ENCODE assay signal across 16 cellular contexts in the genomic region with DNA sequence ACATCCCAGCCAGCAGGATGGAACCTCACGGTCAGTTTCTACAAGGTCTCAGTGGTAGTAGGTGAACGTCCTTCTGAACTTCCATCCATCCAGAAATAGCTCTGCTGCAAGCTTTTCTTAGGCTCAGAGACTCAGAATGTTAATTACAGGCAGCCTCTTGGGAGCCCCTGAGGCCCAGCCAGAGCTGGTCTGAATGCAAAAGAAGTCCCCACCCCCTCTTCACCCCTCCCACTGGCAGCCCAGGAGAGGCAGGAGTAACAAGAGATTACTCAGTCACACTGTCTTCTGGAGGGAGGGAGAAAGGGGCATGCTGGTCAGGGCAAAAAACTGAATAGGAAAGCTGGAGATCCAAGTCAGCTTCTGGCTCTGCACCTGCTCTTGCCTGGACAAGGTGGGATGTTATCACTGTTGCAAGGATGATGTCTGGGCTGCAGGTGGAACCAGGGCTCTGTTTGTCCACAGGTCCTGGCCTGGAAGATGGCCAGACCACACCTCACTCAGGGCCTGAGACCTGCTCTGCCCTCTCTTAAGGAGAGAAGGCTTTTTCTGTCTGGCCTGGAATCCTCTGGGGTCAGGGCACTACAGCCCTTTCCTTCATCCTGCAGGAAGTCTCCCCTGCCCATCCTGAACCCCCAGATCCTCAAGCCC. TPM values are rescaled to one million over a fixed set of nuclear protein-coding genes. Genes with fewer than 3 reads are reported as not detected.
DNase-seq lines count a peak whose midpoint lies in the region; ATAC-seq and TF ChIP-seq lines count a peak whose summit lies in the region.
"Had no signal": no experiment of that assay in that cellular context is flagged by ENCODE, and none has a peak within 500 bp of the region (broad histone marks: within the 10 kb centered on the region; RNA-seq: fewer than 3 reads in every experiment).

No MANE protein-coding gene starts in this region.

- no peaks in the 10 kb centered on the region for H3F3A ChIP-seq in GM23248 (ENCODE audit: insufficient read depth)

- ATAC-seq in GM21529 (IDR thresholded peaks at IDR 0.05; ENCODE audit: unreplicated experiment): no peak
- no peak for ATAC-seq in HG02610 (IDR thresholded peaks at IDR 0.05; ENCODE audit: unreplicated experiment)
- no peak for ATAC-seq in HG03095 (IDR thresholded peaks at IDR 0.05; ENCODE audit: unreplicated experiment)
- ATAC-seq: natural killer cell had no signal

- DNase-seq in GM23248 (peak; percentile 43), NCI-H2029 treated with DMSO at 0.1 percent for 48 hours (lab: John Stamatoyannopoulos, UW) (peak; percentile 25), dorsolateral prefrontal cortex (peak in 2 of 10 donors; percentile 28 to 38), osteoblast (ENCODE audit: insufficient read length, low spot score, missing footprints) (peak; percentile 90), spleen (no peak)
- DNase-seq: activated CD4-positive, alpha-beta T cell treated with anti-CD3 and anti-CD28 coated beads, Interleukin-2, amount 10 ng/mL, durations not matched to agents 24 days and 14 days; activated naive CD4-positive, alpha-beta T cell treated with anti-CD3 and anti-CD28 coated beads, Interleukin-2, amount 50 U/mL, for 16 hours; effector CD4-positive, alpha-beta T cell; natural killer cell; NCI-H1048; stimulated activated naive CD4-positive, alpha-beta T cell treated with Interleukin-2 at 50 U/mL for 16 hours had no signal

- H3K4me2 ChIP-seq in GM23248 (ENCODE audit: unreplicated experiment): no peak overlapping the region
- no peak overlapping the region for H3K4me2 ChIP-seq in osteoblast (ENCODE audit: insufficient read depth, low read length)

- no peaks in the 10 kb centered on the region for H3K36me3 ChIP-seq in GM23248 (ENCODE audit: low read depth)
- no peaks in the 10 kb centered on the region for H3K36me3 ChIP-seq in osteoblast (ENCODE audit: insufficient read depth, low read length)
- no peaks in the 10 kb centered on the region for H3K36me3 ChIP-seq in spleen

- in situ Hi-C loops in GM23248 (cut with MboI): loop anchor here (25.0 kb wide), 1 partner anchor 99 kb away; a partner anchor contains a TSS

- H3K9me3 ChIP-seq in GM23248 (ENCODE audit: low read depth) (no peaks in the 10 kb centered on the region), osteoblast (ENCODE audit: low read depth, low read length) (no peaks in the 10 kb centered on the region), spleen (no peaks in the 10 kb centered on the region)

- H3K27ac ChIP-seq in GM23248: no peak overlapping the region
- peak overlapping the region in 45 of 59 donors; percentile 8 to 87 (median 62) for H3K27ac ChIP-seq in dorsolateral prefrontal cortex
- no peak overlapping the region for H3K27ac ChIP-seq in osteoblast (ENCODE audit: low read depth, low read length)
- no peak overlapping the region for H3K27ac ChIP-seq in spleen

- no peak for TF ChIP-seq CTCF in dorsolateral prefrontal cortex (IDR thresholded peaks at IDR 0.05 in 54 of 56, conservative IDR thresholded peaks at IDR 0.05 in 2 of 56; ENCODE audit: low read depth in 1 of 56, partially characterized antibody in 56 of 56)
- no peak for TF ChIP-seq CTCF in osteoblast (IDR thresholded peaks at IDR 0.05; ENCODE audit: extremely low read depth, low read depth, low read length)
- TF ChIP-seq CTCF in spleen (IDR thresholded peaks at IDR 0.05 in 8 of 11, conservative IDR thresholded peaks at IDR 0.05 in 3 of 11): no peak

- H3K79me2 ChIP-seq in GM23248 (ENCODE audit: insufficient read depth) (no peaks in the 10 kb centered on the region), osteoblast (ENCODE audit: insufficient read depth, low read length) (no peaks in the 10 kb centered on the region)

- H2AFZ ChIP-seq in GM23248 (no peak overlapping the region), osteoblast (ENCODE audit: low read length) (no peak overlapping the region)

- no peaks in the 10 kb centered on the region for H3K4me1 ChIP-seq in GM23248 (ENCODE audit: insufficient read depth)
- peaks cover 4% of the 10 kb centered on the region for H3K4me1 ChIP-seq in osteoblast (ENCODE audit: insufficient read depth, low read length)
- H3K4me1 ChIP-seq in spleen: no peaks in the 10 kb centered on the region

- no peak overlapping the region for H3K4me3 ChIP-seq in GM23248
- H3K4me3 ChIP-seq in dorsolateral prefrontal cortex: no peak overlapping the region
- no peak overlapping the region for H3K4me3 ChIP-seq in osteoblast (ENCODE audit: insufficient read depth, low read length)
- H3K4me3 ChIP-seq in spleen: no peak overlapping the region

- H3K9me2 ChIP-seq in GM23248 (ENCODE audit: insufficient read depth): no peaks in the 10 kb centered on the region

- TF ChIP-seq POLR2A in spleen (IDR thresholded peaks at IDR 0.05): no peak

- H3K27me3 ChIP-seq in GM23248 (replicated peaks; ENCODE audit: insufficient read depth) (peaks cover 27% of the 10 kb centered on the region), dorsolateral prefrontal cortex (no peaks in the 10 kb centered on the region), osteoblast (ENCODE audit: insufficient read depth, low read length) (peaks cover 10% of the 10 kb centered on the region), spleen (replicated peaks in 1 of 7) (no peaks in the 10 kb centered on the region)

- H4K20me1 ChIP-seq in GM23248 (ENCODE audit: insufficient read depth): no peaks in the 10 kb centered on the region
- H4K20me1 ChIP-seq in osteoblast (ENCODE audit: insufficient read depth, low read length): no peaks in the 10 kb centered on the region

- 37 to 43% methylated on average over 2 of the region's 2 CpGs for WGBS in GM23248 (ENCODE audit: low coverage in 1 of 2, low lambda C conversion rate in 2 of 2, missing lambda C conversion rate in 2 of 2), 2 experiments
- 62 to 74% (median 71%) methylated on average over 2 of the region's 2 CpGs for WGBS in spleen, 5 donors

- intact Hi-C loops in dorsolateral prefrontal cortex (cut with DNase I): no loop called here
- intact Hi-C loops in spleen (cut with DNase I; ENCODE audit: low total_unique reads): no loop called here

- no peak overlapping the region for H3K9ac ChIP-seq in GM23248

RNA-seq across cellular contexts. Expression of a gene that starts 9.1 kb away (rescaled TPM):
- total RNA-seq in GM23248 (2014; rRNA removed; shearing (Covaris generic)): not detected in 2 replicates
- polyA plus RNA-seq in GM23248 (2016; fragmentation: Nextera tagmentation; extraction: Ambion mirVana) (0.35 TPM in 1 of 2 replicates, not detected in the other), spleen (under 1 TPM; 0.74 to 0.94 (median 0.89) TPM)
- total RNA-seq in dorsolateral prefrontal cortex (100 to 1,000 TPM in 101 of 120 experiments, 10 to 100 TPM in 19; 56.2 to 336 (median 124) TPM), osteoblast (under 0.01 and 0.29 TPM in 2 replicates), spleen (under 1 TPM in 3 of 7 donors, not detected in 4; 0.35 to 0.91 (median 0.46) TPM)
- total RNA-seq: activated CD4-positive, alpha-beta T cell treated with anti-CD3 and anti-CD28 coated beads, Interleukin-2, amount 10 ng/mL, durations not matched to agents 24 days and 14 days had no signal

RNA-seq across cellular contexts. Expression of a gene that starts 55.1 kb away (rescaled TPM):
- total RNA-seq in GM23248 (2014; rRNA removed; shearing (Covaris generic)): not detected in 2 replicates
- polyA plus RNA-seq in GM23248 (2016; fragmentation: Nextera tagmentation; extraction: Ambion mirVana) (not detected in 2 replicates), spleen (not detected)
- total RNA-seq in dorsolateral prefrontal cortex (10 to 100 TPM in 2 of 120 experiments, 1 to 10 TPM in 118; 1.0 to 11.2 (median 4.2) TPM), osteoblast (47.4 TPM in 1 of 2 replicates, not detected in the other), spleen (not detected)
- total RNA-seq: activated CD4-positive, alpha-beta T cell treated with anti-CD3 and anti-CD28 coated beads, Interleukin-2, amount 10 ng/mL, durations not matched to agents 24 days and 14 days; Daoy; natural killer cell; RPMI7951 had no signal

RNA-seq across cellular contexts. Expression of a gene that starts 55.3 kb away (rescaled TPM):
- total RNA-seq in GM23248 (2014; rRNA removed; shearing (Covaris generic)): 9.1 and 12.3 TPM in 2 replicates
- 7.6 and 7.8 TPM in 2 replicates for polyA plus RNA-seq in GM23248 (2016; fragmentation: Nextera tagmentation; extraction: Ambion mirVana)
- total RNA-seq in dorsolateral prefrontal cortex: 100 to 1,000 TPM in 115 of 120 experiments, 10 to 100 TPM in 5; 93.3 to 167 (median 131) TPM
- total RNA-seq in osteoblast: 8.5 and 9.4 TPM in 2 replicates
- 10 to 100 TPM; 10.4 to 26.9 (median 16.5) TPM for total RNA-seq in spleen
- polyA plus RNA-seq in spleen: 1 to 10 TPM; 3.2 to 9.3 (median 3.5) TPM

Comparison
In these comparisons a context has a peak if more than half of its experiments do, and no peak if none do; other contexts are left out.
1. H3K27ac ChIP-seq: peak in dorsolateral prefrontal cortex (45 of 59); none in GM23248 (single experiment), osteoblast (single experiment) and spleen (0 of 8).
2. RNA of a gene that starts 9.1 kb away (total RNA-seq): 56.2 to 336 TPM in dorsolateral prefrontal cortex; 0.35 to 0.91 TPM in spleen, not detected in GM23248 and under 0.01 to 0.29 TPM in osteoblast; every median in the first group is over 10 times any median in the second.